ENCODE assay signal across 34 cellular contexts in genomic region chr4:1373892-1374705, GRCh38. TPM values are rescaled to one million over a fixed set of nuclear protein-coding genes. Genes with fewer than 3 reads are reported as not detected.
DNase-seq lines count a peak whose midpoint lies in the region; ATAC-seq and TF ChIP-seq lines count a peak whose summit lies in the region.
"Had no signal": no experiment of that assay in that cellular context is flagged by ENCODE, and none has a peak within 500 bp of the region (broad histone marks: within the 10 kb centered on the region; RNA-seq: fewer than 3 reads in every experiment).

No MANE protein-coding gene starts in this region.

- ATAC-seq in RWPE2 (ENCODE audit: low read depth) = no peak
- no peak for ATAC-seq in body of pancreas
- no peak for ATAC-seq in left colon
- ATAC-seq: activated T-helper 17 cell treated with anti-CD3 and anti-CD28 coated beads, Interleukin-2, amount 50 U/mL, for 72 hours; HCT116 had no signal

- H3K79me2 ChIP-seq in hepatocyte = no peaks in the 10 kb centered on the region

- no peaks in the 10 kb centered on the region for H3K9me2 ChIP-seq in hepatocyte (replicated peaks; ENCODE audit: insufficient read depth)

- no peak overlapping the region for H2AFZ ChIP-seq in hepatocyte

- H4K20me1 ChIP-seq in hepatocyte (ENCODE audit: insufficient read depth, poor library complexity, severe bottlenecking) = no peaks in the 10 kb centered on the region

- 92 to 94% methylated on average over 34 to 40 of the region's 42 CpGs for WGBS in body of pancreas, 2 donors
- 95 to 96% methylated on average over 42 of the region's 42 CpGs for WGBS in sigmoid colon, 2 donors
- 98% methylated on average over 38 of the region's 42 CpGs for WGBS in hepatocyte (ENCODE audit: low lambda C conversion rate, missing lambda C conversion rate)

- TF ChIP-seq EP300 in sigmoid colon (IDR thresholded peaks at IDR 0.05) = no peak

- H3K36me3 ChIP-seq in RWPE2 (ENCODE audit: low read depth) = peaks cover 8% of the 10 kb centered on the region
- peaks cover 0 to 7% of the 10 kb centered on the region in 2 donors for H3K36me3 ChIP-seq in body of pancreas (replicated peaks in 1 of 2; ENCODE audit: insufficient read depth in 1 of 2, low read depth in 2 of 2)
- H3K36me3 ChIP-seq in sigmoid colon = peaks cover 5 to 71% (median 18%) of the 10 kb centered on the region in 4 donors
- H3K36me3 ChIP-seq in hepatocyte (replicated peaks; ENCODE audit: insufficient read depth, low read depth) = no peaks in the 10 kb centered on the region
- H3K36me3 ChIP-seq: MG63, transverse colon had no signal

- no peak overlapping the region for H3K27ac ChIP-seq in RWPE2 (ENCODE audit: poor library complexity, severe bottlenecking)
- H3K27ac ChIP-seq in body of pancreas = no peak overlapping the region
- no peak overlapping the region for H3K27ac ChIP-seq in sigmoid colon
- H3K27ac ChIP-seq in hepatocyte = no peak overlapping the region
- H3K27ac ChIP-seq: HL-60, SK-N-MC, transverse colon had no signal

- H3K4me1 ChIP-seq in RWPE2 (ENCODE audit: insufficient read depth, poor library complexity, severe bottlenecking) = no peaks in the 10 kb centered on the region
- H3K4me1 ChIP-seq in body of pancreas = peaks cover 7% of the 10 kb centered on the region
- H3K4me1 ChIP-seq in sigmoid colon = no peaks in the 10 kb centered on the region
- H3K4me1 ChIP-seq in hepatocyte (ENCODE audit: insufficient read depth) = no peaks in the 10 kb centered on the region
- H3K4me1 ChIP-seq: transverse colon had no signal

- no peak for TF ChIP-seq POLR2A in body of pancreas (IDR thresholded peaks at IDR 0.05)
- TF ChIP-seq POLR2A in sigmoid colon (IDR thresholded peaks at IDR 0.05) = no peak

- peak; percentile 47 for DNase-seq in RWPE2 (ENCODE audit: low spot score)
- peak in 3 of 4 donors; percentile 2 to 7 (median 4) for DNase-seq in body of pancreas
- peak; percentile 2 to 17 for DNase-seq in left colon
- DNase-seq in sigmoid colon = peak; percentile 32
- no peak for DNase-seq in hepatocyte (ENCODE audit: low spot score)
- DNase-seq in globus pallidus (ENCODE audit: low spot score) = no peak
- no peak for DNase-seq in NOMO-1 treated with DMSO at 0.1 percent for 48 hours (lab: John Stamatoyannopoulos, UW; ENCODE audit: unreplicated experiment)
- DNase-seq: activated CD4-positive, alpha-beta memory T cell treated with anti-CD3 and anti-CD28 coated beads, Interleukin-2, amount 10 ng/mL, durations not matched to agents 7 days and 5 days; activated CD4-positive, CD25-positive, alpha-beta regulatory T cell treated with anti-CD3 and anti-CD28 coated beads, Interleukin-2, amount 50 U/mL, for 72 hours; anterior cingulate cortex; C1 segment of cervical spinal cord; COR-L47; cortex of kidney; DMS53; effector memory CD4-positive, alpha-beta T cell; KG1; mammary epithelial cell; MG63; NCI-H1105; NCI-H187; NCI-H2171; NCI-H510A; retina; RPMI8226; stimulated activated CD4-positive, alpha-beta T cell treated with anti-CD3 and anti-CD28 coated beads, Interleukin-2, amount 100 ng/mL, for 48 hours; transverse colon had no signal

- intact Hi-C loops in body of pancreas (cut with DNase I) (no loop called here), left colon (cut with DNase I, micrococcal nuclease) (no loop called here), sigmoid colon (cut with DNase I) (no loop called here)

- H3K4me3 ChIP-seq in RWPE2 (ENCODE audit: severe bottlenecking) (no peak overlapping the region), body of pancreas (no peak overlapping the region), sigmoid colon (no peak overlapping the region), hepatocyte (no peak overlapping the region)
- H3K4me3 ChIP-seq: MG63, SK-N-MC, transverse colon had no signal

- no peaks in the 10 kb centered on the region for H3K27me3 ChIP-seq in RWPE2 (ENCODE audit: insufficient read depth, poor library complexity, severe bottlenecking)
- H3K27me3 ChIP-seq in body of pancreas = no peaks in the 10 kb centered on the region
- no peaks in the 10 kb centered on the region for H3K27me3 ChIP-seq in sigmoid colon
- no peaks in the 10 kb centered on the region for H3K27me3 ChIP-seq in hepatocyte
- H3K27me3 ChIP-seq: MG63, transverse colon had no signal

- H3K9me3 ChIP-seq in RWPE2 (ENCODE audit: severe bottlenecking) = no peaks in the 10 kb centered on the region
- no peaks in the 10 kb centered on the region for H3K9me3 ChIP-seq in body of pancreas
- no peaks in the 10 kb centered on the region for H3K9me3 ChIP-seq in sigmoid colon
- H3K9me3 ChIP-seq in hepatocyte (ENCODE audit: low read depth) = no peaks in the 10 kb centered on the region
- H3K9me3 ChIP-seq: MG63, transverse colon had no signal

- no peak overlapping the region for H3K4me2 ChIP-seq in hepatocyte

- TF ChIP-seq CTCF in RWPE2 (IDR thresholded peaks at IDR 0.05; ENCODE audit: poor library complexity, severe bottlenecking) = no peak
- no peak for TF ChIP-seq CTCF in body of pancreas (IDR thresholded peaks at IDR 0.05)
- TF ChIP-seq CTCF in sigmoid colon (IDR thresholded peaks at IDR 0.05) = no peak
- TF ChIP-seq CTCF in hepatocyte (IDR thresholded peaks at IDR 0.05; ENCODE audit: poor library complexity) = no peak

RNA-seq across cellular contexts. Expression of gene UVSSA, which starts 27.1 kb away (rescaled TPM):
- total RNA-seq in body of pancreas (10 to 100 TPM; 18.2 to 26.0 TPM), left colon (10 to 100 TPM; 26.7 to 33.1 TPM), sigmoid colon (10 to 100 TPM in 2 of 4 donors, 1 to 10 TPM in 2; 7.1 to 17.4 (median 10.4) TPM), hepatocyte (5.3 and 11.0 TPM in 2 replicates)
- polyA plus RNA-seq in sigmoid colon (10 to 100 TPM in 1 of 3 donors, 1 to 10 TPM in 2; 1.8 to 18.7 (median 4.6) TPM), hepatocyte (10.6 and 12.3 TPM in 2 replicates)

RNA-seq across cellular contexts. Expression of gene NKX1-1, which starts 32.1 kb away (rescaled TPM):
- total RNA-seq in body of pancreas (not detected), left colon (not detected), sigmoid colon (not detected), hepatocyte (not detected in 2 replicates)
- polyA plus RNA-seq in sigmoid colon (not detected), hepatocyte (not detected in 2 replicates)
- total RNA-seq: activated CD4-positive, alpha-beta memory T cell treated with anti-CD3 and anti-CD28 coated beads, Interleukin-2, amount 10 ng/mL, durations not matched to agents 7 days and 5 days; activated T-helper 17 cell treated with anti-CD3 and anti-CD28 coated beads, Interleukin-2, amount 50 U/mL, for 72 hours; epithelial cell of proximal tubule; kidney epithelial cell; mammary epithelial cell; mucosa of gallbladder; osteocyte; transverse colon had no signal
- polyA plus RNA-seq: mammary epithelial cell had no signal

Comparison
In these comparisons a context has a peak if more than half of its experiments do, and no peak if none do; other contexts are left out.
1. DNase-seq: peak in RWPE2 (single experiment), body of pancreas (3 of 4), left colon (2 of 2) and sigmoid colon (single experiment); none in hepatocyte (single experiment), globus pallidus (single experiment) and NOMO-1 treated with DMSO at 0.1 percent for 48 hours (single experiment).